Comparison of ENCODE assay signal across 1 cellular context in genomic region chr17:64661981-64662773, GRCh38.
TF ChIP-seq lines count a peak whose summit lies in the region.

TSS of gene SMURF2 (minus strand) at chr17:64662307. CDS start at chr17:64661880, 427 bp downstream.

TF ChIP-seq in HepG2, 621 proteins besides CTCF, POLR2A, EP300 and RAD21 (continued from another document and continues in another):
- TF ChIP-seq, protein P1, sequence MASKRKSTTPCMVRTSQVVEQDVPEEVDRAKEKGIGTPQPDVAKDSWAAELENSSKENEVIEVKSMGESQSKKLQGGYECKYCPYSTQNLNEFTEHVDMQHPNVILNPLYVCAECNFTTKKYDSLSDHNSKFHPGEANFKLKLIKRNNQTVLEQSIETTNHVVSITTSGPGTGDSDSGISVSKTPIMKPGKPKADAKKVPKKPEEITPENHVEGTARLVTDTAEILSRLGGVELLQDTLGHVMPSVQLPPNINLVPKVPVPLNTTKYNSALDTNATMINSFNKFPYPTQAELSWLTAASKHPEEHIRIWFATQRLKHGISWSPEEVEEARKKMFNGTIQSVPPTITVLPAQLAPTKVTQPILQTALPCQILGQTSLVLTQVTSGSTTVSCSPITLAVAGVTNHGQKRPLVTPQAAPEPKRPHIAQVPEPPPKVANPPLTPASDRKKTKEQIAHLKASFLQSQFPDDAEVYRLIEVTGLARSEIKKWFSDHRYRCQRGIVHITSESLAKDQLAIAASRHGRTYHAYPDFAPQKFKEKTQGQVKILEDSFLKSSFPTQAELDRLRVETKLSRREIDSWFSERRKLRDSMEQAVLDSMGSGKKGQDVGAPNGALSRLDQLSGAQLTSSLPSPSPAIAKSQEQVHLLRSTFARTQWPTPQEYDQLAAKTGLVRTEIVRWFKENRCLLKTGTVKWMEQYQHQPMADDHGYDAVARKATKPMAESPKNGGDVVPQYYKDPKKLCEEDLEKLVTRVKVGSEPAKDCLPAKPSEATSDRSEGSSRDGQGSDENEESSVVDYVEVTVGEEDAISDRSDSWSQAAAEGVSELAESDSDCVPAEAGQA (IDR thresholded peaks at IDR 0.05; ENCODE audit: low read depth) = no peak
- TF ChIP-seq, protein P1 (CRISPR knock-in tag; IDR thresholded peaks at IDR 0.05; ENCODE audit: borderline replicate concordance) = no peak
- TF ChIP-seq MXI1 (IDR thresholded peaks at IDR 0.05; ENCODE audit: borderline replicate concordance, low read depth, low read length) = no peak
- TF ChIP-seq BORCS8-MEF2B (CRISPR knock-in tag; IDR thresholded peaks at IDR 0.05) = no peak
- TF ChIP-seq, protein P2, sequence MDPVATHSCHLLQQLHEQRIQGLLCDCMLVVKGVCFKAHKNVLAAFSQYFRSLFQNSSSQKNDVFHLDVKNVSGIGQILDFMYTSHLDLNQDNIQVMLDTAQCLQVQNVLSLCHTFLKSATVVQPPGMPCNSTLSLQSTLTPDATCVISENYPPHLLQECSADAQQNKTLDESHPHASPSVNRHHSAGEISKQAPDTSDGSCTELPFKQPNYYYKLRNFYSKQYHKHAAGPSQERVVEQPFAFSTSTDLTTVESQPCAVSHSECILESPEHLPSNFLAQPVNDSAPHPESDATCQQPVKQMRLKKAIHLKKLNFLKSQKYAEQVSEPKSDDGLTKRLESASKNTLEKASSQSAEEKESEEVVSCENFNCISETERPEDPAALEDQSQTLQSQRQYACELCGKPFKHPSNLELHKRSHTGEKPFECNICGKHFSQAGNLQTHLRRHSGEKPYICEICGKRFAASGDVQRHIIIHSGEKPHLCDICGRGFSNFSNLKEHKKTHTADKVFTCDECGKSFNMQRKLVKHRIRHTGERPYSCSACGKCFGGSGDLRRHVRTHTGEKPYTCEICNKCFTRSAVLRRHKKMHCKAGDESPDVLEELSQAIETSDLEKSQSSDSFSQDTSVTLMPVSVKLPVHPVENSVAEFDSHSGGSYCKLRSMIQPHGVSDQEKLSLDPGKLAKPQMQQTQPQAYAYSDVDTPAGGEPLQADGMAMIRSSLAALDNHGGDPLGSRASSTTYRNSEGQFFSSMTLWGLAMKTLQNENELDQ (CRISPR knock-in tag; IDR thresholded peaks at IDR 0.05; ENCODE audit: borderline replicate concordance) = no peak
- TF ChIP-seq ZNF33A (CRISPR knock-in tag; IDR thresholded peaks at IDR 0.05; ENCODE audit: borderline replicate concordance) = no peak
- TF ChIP-seq SRSF9 (IDR thresholded peaks at IDR 0.05; ENCODE audit: borderline replicate concordance, insufficient read depth, low read depth, low read length, poor library complexity, severe bottlenecking) = no peak
- no peak; the same call in 1 of the 2 replicates for TF ChIP-seq RNF2 (conservative IDR thresholded peaks at IDR 0.05; ENCODE audit: low read depth)
- no peak for TF ChIP-seq RFX1 (IDR thresholded peaks at IDR 0.05)
- TF ChIP-seq MYC (CRISPR knock-in tag; IDR thresholded peaks at IDR 0.05; ENCODE audit: borderline replicate concordance) = no peak
- no peak for TF ChIP-seq NR2C2 (CRISPR knock-in tag; IDR thresholded peaks at IDR 0.05; ENCODE audit: borderline replicate concordance)
- TF ChIP-seq, protein P3, sequence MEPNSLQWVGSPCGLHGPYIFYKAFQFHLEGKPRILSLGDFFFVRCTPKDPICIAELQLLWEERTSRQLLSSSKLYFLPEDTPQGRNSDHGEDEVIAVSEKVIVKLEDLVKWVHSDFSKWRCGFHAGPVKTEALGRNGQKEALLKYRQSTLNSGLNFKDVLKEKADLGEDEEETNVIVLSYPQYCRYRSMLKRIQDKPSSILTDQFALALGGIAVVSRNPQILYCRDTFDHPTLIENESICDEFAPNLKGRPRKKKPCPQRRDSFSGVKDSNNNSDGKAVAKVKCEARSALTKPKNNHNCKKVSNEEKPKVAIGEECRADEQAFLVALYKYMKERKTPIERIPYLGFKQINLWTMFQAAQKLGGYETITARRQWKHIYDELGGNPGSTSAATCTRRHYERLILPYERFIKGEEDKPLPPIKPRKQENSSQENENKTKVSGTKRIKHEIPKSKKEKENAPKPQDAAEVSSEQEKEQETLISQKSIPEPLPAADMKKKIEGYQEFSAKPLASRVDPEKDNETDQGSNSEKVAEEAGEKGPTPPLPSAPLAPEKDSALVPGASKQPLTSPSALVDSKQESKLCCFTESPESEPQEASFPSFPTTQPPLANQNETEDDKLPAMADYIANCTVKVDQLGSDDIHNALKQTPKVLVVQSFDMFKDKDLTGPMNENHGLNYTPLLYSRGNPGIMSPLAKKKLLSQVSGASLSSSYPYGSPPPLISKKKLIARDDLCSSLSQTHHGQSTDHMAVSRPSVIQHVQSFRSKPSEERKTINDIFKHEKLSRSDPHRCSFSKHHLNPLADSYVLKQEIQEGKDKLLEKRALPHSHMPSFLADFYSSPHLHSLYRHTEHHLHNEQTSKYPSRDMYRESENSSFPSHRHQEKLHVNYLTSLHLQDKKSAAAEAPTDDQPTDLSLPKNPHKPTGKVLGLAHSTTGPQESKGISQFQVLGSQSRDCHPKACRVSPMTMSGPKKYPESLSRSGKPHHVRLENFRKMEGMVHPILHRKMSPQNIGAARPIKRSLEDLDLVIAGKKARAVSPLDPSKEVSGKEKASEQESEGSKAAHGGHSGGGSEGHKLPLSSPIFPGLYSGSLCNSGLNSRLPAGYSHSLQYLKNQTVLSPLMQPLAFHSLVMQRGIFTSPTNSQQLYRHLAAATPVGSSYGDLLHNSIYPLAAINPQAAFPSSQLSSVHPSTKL (CRISPR knock-in tag; IDR thresholded peaks at IDR 0.05) = 0 out of 2 replicates have a peak, but pooled peaks have one; percentile 8
- peak; percentile 58 for TF ChIP-seq ELF3 (CRISPR knock-in tag; IDR thresholded peaks at IDR 0.05)
- TF ChIP-seq NFE2 (CRISPR knock-in tag; IDR thresholded peaks at IDR 0.05) = no peak
- TF ChIP-seq, protein P4, sequence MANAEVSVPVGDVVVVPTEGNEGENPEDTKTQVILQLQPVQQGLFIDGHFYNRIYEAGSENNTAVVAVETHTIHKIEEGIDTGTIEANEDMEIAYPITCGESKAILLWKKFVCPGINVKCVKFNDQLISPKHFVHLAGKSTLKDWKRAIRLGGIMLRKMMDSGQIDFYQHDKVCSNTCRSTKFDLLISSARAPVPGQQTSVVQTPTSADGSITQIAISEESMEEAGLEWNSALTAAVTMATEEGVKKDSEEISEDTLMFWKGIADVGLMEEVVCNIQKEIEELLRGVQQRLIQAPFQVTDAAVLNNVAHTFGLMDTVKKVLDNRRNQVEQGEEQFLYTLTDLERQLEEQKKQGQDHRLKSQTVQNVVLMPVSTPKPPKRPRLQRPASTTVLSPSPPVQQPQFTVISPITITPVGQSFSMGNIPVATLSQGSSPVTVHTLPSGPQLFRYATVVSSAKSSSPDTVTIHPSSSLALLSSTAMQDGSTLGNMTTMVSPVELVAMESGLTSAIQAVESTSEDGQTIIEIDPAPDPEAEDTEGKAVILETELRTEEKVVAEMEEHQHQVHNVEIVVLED (CRISPR knock-in tag; IDR thresholded peaks at IDR 0.05; ENCODE audit: borderline replicate concordance) = 0 out of 2 replicates have a peak, but pooled peaks have one; percentile 15
- TF ChIP-seq NCOA5 (CRISPR knock-in tag; IDR thresholded peaks at IDR 0.05) = no peak
- TF ChIP-seq MEIS1 (CRISPR knock-in tag; IDR thresholded peaks at IDR 0.05; ENCODE audit: borderline replicate concordance) = no peak
- no peak for TF ChIP-seq ZNF276 (CRISPR knock-in tag; IDR thresholded peaks at IDR 0.05; ENCODE audit: low read depth)
- no peak for TF ChIP-seq FIP1L1 (IDR thresholded peaks at IDR 0.05; ENCODE audit: borderline replicate concordance, insufficient read depth, low read depth, low read length)
- no peak; the same call in 1 of the 2 replicates for TF ChIP-seq GZF1 (CRISPR knock-in tag; IDR thresholded peaks at IDR 0.05)
- no peak for TF ChIP-seq ZFP36L1 (CRISPR knock-in tag; IDR thresholded peaks at IDR 0.05)
- TF ChIP-seq BHLHE40 (IDR thresholded peaks at IDR 0.05; ENCODE audit: low read length) = no peak
- no peak for TF ChIP-seq SYNCRIP (IDR thresholded peaks at IDR 0.05; ENCODE audit: insufficient read depth, low read depth, low read length)
- TF ChIP-seq ZNF256 (CRISPR knock-in tag; conservative IDR thresholded peaks at IDR 0.05) = no peak
- peak; percentile 84; the same call in 1 of the 2 replicates for TF ChIP-seq ZKSCAN8 (CRISPR knock-in tag; IDR thresholded peaks at IDR 0.05; ENCODE audit: borderline replicate concordance)
- peak; percentile 82 for TF ChIP-seq HBP1 (CRISPR knock-in tag; IDR thresholded peaks at IDR 0.05; ENCODE audit: low read depth)
- peak; percentile 46 for TF ChIP-seq XRCC5 (optimal IDR thresholded peaks at IDR 0.05; ENCODE audit: low read length)
- TF ChIP-seq, protein P5, sequence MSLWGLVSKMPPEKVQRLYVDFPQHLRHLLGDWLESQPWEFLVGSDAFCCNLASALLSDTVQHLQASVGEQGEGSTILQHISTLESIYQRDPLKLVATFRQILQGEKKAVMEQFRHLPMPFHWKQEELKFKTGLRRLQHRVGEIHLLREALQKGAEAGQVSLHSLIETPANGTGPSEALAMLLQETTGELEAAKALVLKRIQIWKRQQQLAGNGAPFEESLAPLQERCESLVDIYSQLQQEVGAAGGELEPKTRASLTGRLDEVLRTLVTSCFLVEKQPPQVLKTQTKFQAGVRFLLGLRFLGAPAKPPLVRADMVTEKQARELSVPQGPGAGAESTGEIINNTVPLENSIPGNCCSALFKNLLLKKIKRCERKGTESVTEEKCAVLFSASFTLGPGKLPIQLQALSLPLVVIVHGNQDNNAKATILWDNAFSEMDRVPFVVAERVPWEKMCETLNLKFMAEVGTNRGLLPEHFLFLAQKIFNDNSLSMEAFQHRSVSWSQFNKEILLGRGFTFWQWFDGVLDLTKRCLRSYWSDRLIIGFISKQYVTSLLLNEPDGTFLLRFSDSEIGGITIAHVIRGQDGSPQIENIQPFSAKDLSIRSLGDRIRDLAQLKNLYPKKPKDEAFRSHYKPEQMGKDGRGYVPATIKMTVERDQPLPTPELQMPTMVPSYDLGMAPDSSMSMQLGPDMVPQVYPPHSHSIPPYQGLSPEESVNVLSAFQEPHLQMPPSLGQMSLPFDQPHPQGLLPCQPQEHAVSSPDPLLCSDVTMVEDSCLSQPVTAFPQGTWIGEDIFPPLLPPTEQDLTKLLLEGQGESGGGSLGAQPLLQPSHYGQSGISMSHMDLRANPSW (CRISPR knock-in tag; IDR thresholded peaks at IDR 0.05; ENCODE audit: borderline replicate concordance) = no peak
- no peak for TF ChIP-seq MATR3 (CRISPR knock-in tag; IDR thresholded peaks at IDR 0.05)
- no peak for TF ChIP-seq ZNF496 (CRISPR knock-in tag; IDR thresholded peaks at IDR 0.05; ENCODE audit: insufficient replicate concordance)
- TF ChIP-seq ZNF75D (CRISPR knock-in tag; IDR thresholded peaks at IDR 0.05; ENCODE audit: borderline replicate concordance) = no peak
- TF ChIP-seq, protein P6, sequence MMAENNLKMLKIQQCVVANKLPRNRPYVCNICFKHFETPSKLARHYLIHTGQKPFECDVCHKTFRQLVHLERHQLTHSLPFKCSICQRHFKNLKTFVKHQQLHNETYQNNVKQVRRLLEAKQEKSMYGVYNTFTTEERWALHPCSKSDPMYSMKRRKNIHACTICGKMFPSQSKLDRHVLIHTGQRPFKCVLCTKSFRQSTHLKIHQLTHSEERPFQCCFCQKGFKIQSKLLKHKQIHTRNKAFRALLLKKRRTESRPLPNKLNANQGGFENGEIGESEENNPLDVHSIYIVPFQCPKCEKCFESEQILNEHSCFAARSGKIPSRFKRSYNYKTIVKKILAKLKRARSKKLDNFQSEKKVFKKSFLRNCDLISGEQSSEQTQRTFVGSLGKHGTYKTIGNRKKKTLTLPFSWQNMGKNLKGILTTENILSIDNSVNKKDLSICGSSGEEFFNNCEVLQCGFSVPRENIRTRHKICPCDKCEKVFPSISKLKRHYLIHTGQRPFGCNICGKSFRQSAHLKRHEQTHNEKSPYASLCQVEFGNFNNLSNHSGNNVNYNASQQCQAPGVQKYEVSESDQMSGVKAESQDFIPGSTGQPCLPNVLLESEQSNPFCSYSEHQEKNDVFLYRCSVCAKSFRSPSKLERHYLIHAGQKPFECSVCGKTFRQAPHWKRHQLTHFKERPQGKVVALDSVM (CRISPR knock-in tag; IDR thresholded peaks at IDR 0.05) = 0 out of 2 replicates have a peak, but pooled peaks have one; percentile 17
- 0 out of 2 replicates have a peak, but pooled peaks have one; percentile 43 for TF ChIP-seq MAF1 (CRISPR knock-in tag; IDR thresholded peaks at IDR 0.05; ENCODE audit: borderline replicate concordance)
- no peak for TF ChIP-seq ZFP1 (CRISPR knock-in tag; IDR thresholded peaks at IDR 0.05)
- TF ChIP-seq MLLT10 (CRISPR knock-in tag; IDR thresholded peaks at IDR 0.05) = no peak
- TF ChIP-seq ARHGAP35 (CRISPR knock-in tag; IDR thresholded peaks at IDR 0.05; ENCODE audit: borderline replicate concordance) = no peak
